ENCODE assay signal across 30 cellular contexts in the genomic region with DNA sequence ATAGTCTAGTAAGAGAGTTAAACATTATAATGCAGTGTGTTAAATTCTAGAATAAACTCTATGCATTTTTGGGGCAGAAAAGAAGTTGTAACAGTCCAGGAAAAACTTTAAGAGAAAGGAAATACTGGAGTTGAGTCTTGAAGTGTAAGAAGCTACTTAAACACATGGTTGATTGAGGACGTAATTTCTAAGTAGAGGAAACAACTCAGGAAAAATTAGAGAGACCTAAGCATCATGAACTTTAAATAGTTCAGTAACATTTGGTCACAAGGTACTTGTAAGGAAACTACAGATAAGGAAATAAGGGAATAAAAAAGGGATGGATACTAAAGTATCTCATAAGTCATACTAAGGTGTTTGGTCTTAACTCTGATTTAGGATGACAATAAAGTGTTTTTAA. TPM values are rescaled to one million over a fixed set of nuclear protein-coding genes. Genes with fewer than 3 reads are reported as not detected.
"Had no signal": no experiment of that assay in that cellular context is flagged by ENCODE, and none has a peak within 500 bp of the region (broad histone marks: within the 10 kb centered on the region; RNA-seq: fewer than 3 reads in every experiment).

No MANE protein-coding gene starts in this region.

- H3K9me3 ChIP-seq: colonic mucosa, esophagus squamous epithelium, gastroesophageal sphincter, heart right ventricle, left lung, lower lobe of right lung, mucosa of descending colon had no signal

- H3K27me3 ChIP-seq: colonic mucosa, esophagus squamous epithelium, gastroesophageal sphincter, heart right ventricle, left lung had no signal

- ATAC-seq: effector memory CD8-positive, alpha-beta T cell; esophagus mucosa; gastroesophageal sphincter; left cardiac atrium; left lung; left ventricle myocardium superior; lower lobe of right lung; mucosa of descending colon had no signal

- H3K4me1 ChIP-seq: colonic mucosa, esophagus squamous epithelium, gastroesophageal sphincter, left lung, lower lobe of right lung had no signal

- H3K4me3 ChIP-seq: colonic mucosa, esophagus squamous epithelium, gastroesophageal sphincter, heart right ventricle, left lung, lower lobe of right lung, mucosa of descending colon had no signal

- H3K36me3 ChIP-seq: colonic mucosa, esophagus squamous epithelium, gastroesophageal sphincter, heart right ventricle, left lung, lower lobe of right lung had no signal

- DNase-seq: colonic mucosa; cortex of kidney; effector CD8-positive, alpha-beta T cell; effector memory CD8-positive, alpha-beta T cell; endodermal cell; erythroblast; esophagus squamous epithelium; foreskin fibroblast; foreskin melanocyte; glutamatergic neuron; head of caudate nucleus; heart right ventricle; hippocampal formation; left cardiac atrium; left lung; left ventricle myocardium superior; lower lobe of right lung; mesenchymal stem cell; mucosa of descending colon had no signal

- H3K27ac ChIP-seq: colonic mucosa, epithelial cell of prostate, esophagus squamous epithelium, gastroesophageal sphincter, left lung, lower lobe of right lung had no signal

- FAIRE-seq: endometrium, islet of Langerhans, keratinocyte had no signal

RNA-seq across cellular contexts. Expression of gene TRDN, which starts 4.7 kb away (rescaled TPM):
- total RNA-seq: chondrocyte, colonic mucosa, dermis microvascular lymphatic vessel endothelial cell, esophagus mucosa, esophagus squamous epithelium, gastroesophageal sphincter, glomerular endothelial cell, kidney epithelial cell, lower lobe of right lung, lung microvascular endothelial cell had no signal
- polyA plus RNA-seq: keratinocyte had no signal
